Comparison of ENCODE assay signal across 1 cellular context in the genomic region with DNA sequence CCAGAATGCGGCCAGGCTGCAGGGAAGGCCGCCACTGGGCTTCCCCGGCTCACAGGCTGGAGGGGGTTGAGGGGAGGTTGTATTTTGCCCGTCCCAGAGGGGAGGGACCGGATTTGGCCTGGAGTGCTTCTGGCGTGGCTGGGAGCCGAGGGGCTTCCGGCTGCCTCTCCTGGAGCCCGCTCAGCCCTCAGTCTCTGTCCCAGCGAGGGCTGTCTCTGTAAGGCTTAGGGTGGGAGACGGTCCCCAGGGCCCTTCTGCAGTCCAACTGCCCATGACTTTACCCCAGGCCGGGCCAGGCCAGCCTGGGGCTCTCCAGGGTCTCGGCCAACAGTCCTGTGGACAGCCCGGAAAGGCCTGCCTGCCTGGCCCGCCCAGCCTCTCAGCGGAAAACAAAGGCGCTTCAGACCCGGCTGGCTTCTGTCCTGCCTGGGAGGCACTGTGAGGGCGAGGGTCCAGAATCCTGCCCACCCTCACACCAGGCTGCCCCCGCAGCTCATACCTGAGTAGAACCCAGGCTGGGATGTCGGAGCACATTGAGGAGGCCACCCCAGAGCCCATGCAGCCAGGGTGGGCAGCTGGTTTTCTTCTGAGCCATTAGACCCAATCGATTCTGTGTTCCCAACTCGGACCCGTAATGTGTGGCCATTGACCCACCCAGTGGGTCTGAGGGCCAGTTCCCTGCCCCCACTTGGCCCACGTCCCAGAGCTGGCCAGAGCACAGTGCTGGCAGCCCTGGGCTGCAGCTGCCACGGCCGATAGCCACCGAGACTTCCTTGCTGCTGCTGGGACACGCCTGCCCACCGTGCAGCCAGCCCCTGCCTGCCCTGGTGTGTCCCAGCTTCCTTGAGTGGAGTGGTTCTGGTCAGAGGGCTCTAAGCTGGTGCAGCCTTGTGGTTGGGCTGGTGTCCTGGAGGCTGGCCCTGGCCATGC.
TF ChIP-seq lines count a peak whose summit lies in the region.

No MANE protein-coding gene starts in this region.

TF ChIP-seq in H1, 55 proteins besides CTCF, POLR2A, EP300 and RAD21:
- no peak for TF ChIP-seq BACH1 (IDR thresholded peaks at IDR 0.05; ENCODE audit: low read length)
- TF ChIP-seq RXRA (IDR thresholded peaks at IDR 0.05; ENCODE audit: insufficient read depth, low read depth, low read length): no peak
- no peak for TF ChIP-seq MAX (IDR thresholded peaks at IDR 0.05)
- TF ChIP-seq SUZ12 (IDR thresholded peaks at IDR 0.05; ENCODE audit: low read length): peak; percentile 45
- peak; percentile 38 for TF ChIP-seq EZH2 (IDR thresholded peaks at IDR 0.05; ENCODE audit: low read depth, low read length, severe bottlenecking)
- TF ChIP-seq, protein P1, sequence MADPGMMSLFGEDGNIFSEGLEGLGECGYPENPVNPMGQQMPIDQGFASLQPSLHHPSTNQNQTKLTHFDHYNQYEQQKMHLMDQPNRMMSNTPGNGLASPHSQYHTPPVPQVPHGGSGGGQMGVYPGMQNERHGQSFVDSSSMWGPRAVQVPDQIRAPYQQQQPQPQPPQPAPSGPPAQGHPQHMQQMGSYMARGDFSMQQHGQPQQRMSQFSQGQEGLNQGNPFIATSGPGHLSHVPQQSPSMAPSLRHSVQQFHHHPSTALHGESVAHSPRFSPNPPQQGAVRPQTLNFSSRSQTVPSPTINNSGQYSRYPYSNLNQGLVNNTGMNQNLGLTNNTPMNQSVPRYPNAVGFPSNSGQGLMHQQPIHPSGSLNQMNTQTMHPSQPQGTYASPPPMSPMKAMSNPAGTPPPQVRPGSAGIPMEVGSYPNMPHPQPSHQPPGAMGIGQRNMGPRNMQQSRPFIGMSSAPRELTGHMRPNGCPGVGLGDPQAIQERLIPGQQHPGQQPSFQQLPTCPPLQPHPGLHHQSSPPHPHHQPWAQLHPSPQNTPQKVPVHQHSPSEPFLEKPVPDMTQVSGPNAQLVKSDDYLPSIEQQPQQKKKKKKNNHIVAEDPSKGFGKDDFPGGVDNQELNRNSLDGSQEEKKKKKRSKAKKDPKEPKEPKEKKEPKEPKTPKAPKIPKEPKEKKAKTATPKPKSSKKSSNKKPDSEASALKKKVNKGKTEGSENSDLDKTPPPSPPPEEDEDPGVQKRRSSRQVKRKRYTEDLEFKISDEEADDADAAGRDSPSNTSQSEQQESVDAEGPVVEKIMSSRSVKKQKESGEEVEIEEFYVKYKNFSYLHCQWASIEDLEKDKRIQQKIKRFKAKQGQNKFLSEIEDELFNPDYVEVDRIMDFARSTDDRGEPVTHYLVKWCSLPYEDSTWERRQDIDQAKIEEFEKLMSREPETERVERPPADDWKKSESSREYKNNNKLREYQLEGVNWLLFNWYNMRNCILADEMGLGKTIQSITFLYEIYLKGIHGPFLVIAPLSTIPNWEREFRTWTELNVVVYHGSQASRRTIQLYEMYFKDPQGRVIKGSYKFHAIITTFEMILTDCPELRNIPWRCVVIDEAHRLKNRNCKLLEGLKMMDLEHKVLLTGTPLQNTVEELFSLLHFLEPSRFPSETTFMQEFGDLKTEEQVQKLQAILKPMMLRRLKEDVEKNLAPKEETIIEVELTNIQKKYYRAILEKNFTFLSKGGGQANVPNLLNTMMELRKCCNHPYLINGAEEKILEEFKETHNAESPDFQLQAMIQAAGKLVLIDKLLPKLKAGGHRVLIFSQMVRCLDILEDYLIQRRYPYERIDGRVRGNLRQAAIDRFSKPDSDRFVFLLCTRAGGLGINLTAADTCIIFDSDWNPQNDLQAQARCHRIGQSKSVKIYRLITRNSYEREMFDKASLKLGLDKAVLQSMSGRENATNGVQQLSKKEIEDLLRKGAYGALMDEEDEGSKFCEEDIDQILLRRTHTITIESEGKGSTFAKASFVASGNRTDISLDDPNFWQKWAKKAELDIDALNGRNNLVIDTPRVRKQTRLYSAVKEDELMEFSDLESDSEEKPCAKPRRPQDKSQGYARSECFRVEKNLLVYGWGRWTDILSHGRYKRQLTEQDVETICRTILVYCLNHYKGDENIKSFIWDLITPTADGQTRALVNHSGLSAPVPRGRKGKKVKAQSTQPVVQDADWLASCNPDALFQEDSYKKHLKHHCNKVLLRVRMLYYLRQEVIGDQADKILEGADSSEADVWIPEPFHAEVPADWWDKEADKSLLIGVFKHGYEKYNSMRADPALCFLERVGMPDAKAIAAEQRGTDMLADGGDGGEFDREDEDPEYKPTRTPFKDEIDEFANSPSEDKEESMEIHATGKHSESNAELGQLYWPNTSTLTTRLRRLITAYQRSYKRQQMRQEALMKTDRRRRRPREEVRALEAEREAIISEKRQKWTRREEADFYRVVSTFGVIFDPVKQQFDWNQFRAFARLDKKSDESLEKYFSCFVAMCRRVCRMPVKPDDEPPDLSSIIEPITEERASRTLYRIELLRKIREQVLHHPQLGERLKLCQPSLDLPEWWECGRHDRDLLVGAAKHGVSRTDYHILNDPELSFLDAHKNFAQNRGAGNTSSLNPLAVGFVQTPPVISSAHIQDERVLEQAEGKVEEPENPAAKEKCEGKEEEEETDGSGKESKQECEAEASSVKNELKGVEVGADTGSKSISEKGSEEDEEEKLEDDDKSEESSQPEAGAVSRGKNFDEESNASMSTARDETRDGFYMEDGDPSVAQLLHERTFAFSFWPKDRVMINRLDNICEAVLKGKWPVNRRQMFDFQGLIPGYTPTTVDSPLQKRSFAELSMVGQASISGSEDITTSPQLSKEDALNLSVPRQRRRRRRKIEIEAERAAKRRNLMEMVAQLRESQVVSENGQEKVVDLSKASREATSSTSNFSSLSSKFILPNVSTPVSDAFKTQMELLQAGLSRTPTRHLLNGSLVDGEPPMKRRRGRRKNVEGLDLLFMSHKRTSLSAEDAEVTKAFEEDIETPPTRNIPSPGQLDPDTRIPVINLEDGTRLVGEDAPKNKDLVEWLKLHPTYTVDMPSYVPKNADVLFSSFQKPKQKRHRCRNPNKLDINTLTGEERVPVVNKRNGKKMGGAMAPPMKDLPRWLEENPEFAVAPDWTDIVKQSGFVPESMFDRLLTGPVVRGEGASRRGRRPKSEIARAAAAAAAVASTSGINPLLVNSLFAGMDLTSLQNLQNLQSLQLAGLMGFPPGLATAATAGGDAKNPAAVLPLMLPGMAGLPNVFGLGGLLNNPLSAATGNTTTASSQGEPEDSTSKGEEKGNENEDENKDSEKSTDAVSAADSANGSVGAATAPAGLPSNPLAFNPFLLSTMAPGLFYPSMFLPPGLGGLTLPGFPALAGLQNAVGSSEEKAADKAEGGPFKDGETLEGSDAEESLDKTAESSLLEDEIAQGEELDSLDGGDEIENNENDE (IDR thresholded peaks at IDR 0.05; ENCODE audit: insufficient replicate concordance, low read length): no peak
